Comparison of ENCODE assay signal across 11 cellular contexts in genomic region chr7:150312649-150313366, GRCh38. TPM values are rescaled to one million over a fixed set of nuclear protein-coding genes. Genes with fewer than 3 reads are reported as not detected.
DNase-seq lines count a peak whose midpoint lies in the region; ATAC-seq, FAIRE-seq and TF ChIP-seq lines count a peak whose summit lies in the region.
"Not testable (repeated sequence)": the region's sequence is repeated elsewhere in the genome, so short reads cannot be mapped to it uniquely, and the experiment has no call there.
"Had no signal": no experiment of that assay in that cellular context is flagged by ENCODE, and none has a peak within 500 bp of the region (broad histone marks: within the 10 kb centered on the region; RNA-seq: fewer than 3 reads in every experiment).

No MANE protein-coding gene starts in this region.

- not testable (repeated sequence) for BruUV-seq in MCF 10A (replicated peaks; lab: Mats Ljungman, UMichigan); HepG2 (replicated peaks; lab: Mats Ljungman, UMichigan)

- ATAC-seq in T-helper 17 cell, HepG2: not testable (repeated sequence)

- intact Hi-C loops in MCF 10A (cut with micrococcal nuclease); HepG2 (cut with micrococcal nuclease; ENCODE audit: unreplicated experiment): not testable (repeated sequence)

- not testable (repeated sequence) for H3K36me3 Mint-ChIP-seq in T-helper 17 cell (ENCODE audit: low read depth); MCF 10A (ENCODE audit: insufficient read depth, unreplicated experiment)

- peaks cover 42% of the 10 kb centered on the region for H3K4me1 ChIP-seq in HepG2 (ENCODE audit: insufficient read depth, low read length)

- H2AFZ ChIP-seq in HepG2 (ENCODE audit: low read length), result not testable (repeated sequence)

- not testable (repeated sequence) for TF ChIP-seq POLR2A in HepG2 (IDR thresholded peaks at IDR 0.05; ENCODE audit: insufficient read depth in 1 of 2, low read depth in 2 of 2, low read length in 2 of 2)

- not testable (repeated sequence) for H3K27ac ChIP-seq in HepG2 (ENCODE audit: extremely low read length, insufficient read depth, low read length)

- not testable (repeated sequence) for H3K27me3 Mint-ChIP-seq in T-helper 17 cell; MCF 10A (ENCODE audit: insufficient read depth, unreplicated experiment)

- POLR2A ChIA-PET in MCF 10A (lab: Yijun Ruan, JAX), result not testable (repeated sequence)
- POLR2A ChIA-PET in HepG2 (lab: Yijun Ruan, JAX), result interaction anchor here (2.3 kb wide), 1 partner anchor 10 kb away, joined by 13 read pairs; the partner anchor contains the start of genes ACTR3C and LRRC61

- 91% methylated on average over 7 of the region's 7 CpGs for WGBS in HepG2 (ENCODE audit: low lambda C conversion rate)

- not testable (repeated sequence) for H4K20me1 ChIP-seq in HepG2 (ENCODE audit: insufficient read depth, low read length)

- not testable (repeated sequence) for FAIRE-seq in HepG2 (lab: Jason Lieb, UNC)

- not testable (repeated sequence) for TF ChIP-seq CTCF in MCF 10A (IDR thresholded peaks at IDR 0.05; ENCODE audit: unreplicated experiment); fibroblast of pulmonary artery (IDR thresholded peaks at IDR 0.05; ENCODE audit: low read length, missing control alignments); HepG2 (CRISPR knock-in tag; IDR thresholded peaks at IDR 0.05)

- TF ChIP-seq EP300 in HepG2 (IDR thresholded peaks at IDR 0.05; ENCODE audit: low read depth in 2 of 2, low read length in 2 of 2); HepG2 (CRISPR knock-in tag; IDR thresholded peaks at IDR 0.05; ENCODE audit: borderline replicate concordance): not testable (repeated sequence)

- H3K9me3 Mint-ChIP-seq in MCF 10A (ENCODE audit: unreplicated experiment), result not testable (repeated sequence)

- not testable (repeated sequence) for H3K4me1 Mint-ChIP-seq in T-helper 17 cell
- peaks cover 20% of the 10 kb centered on the region for H3K4me1 Mint-ChIP-seq in MCF 10A (ENCODE audit: insufficient read depth, unreplicated experiment)

- in situ Hi-C loops in G401 (cut with HindIII; ENCODE audit: low sequenced_read_pairs); HepG2 (cut with HindIII; ENCODE audit: extremely low pct_ligation_motif_present, low pct_unique_long_range_greater_than_20kb): not testable (repeated sequence)

- H3K79me2 ChIP-seq in HepG2 (ENCODE audit: insufficient read depth, low read length), result not testable (repeated sequence)

- H3K9ac ChIP-seq in HepG2 (ENCODE audit: insufficient read depth, low read depth, low read length), result not testable (repeated sequence)

- H3K4me3 ChIP-seq in fibroblast of pulmonary artery (replicated peaks; ENCODE audit: low read depth, low read length); HepG2 (replicated peaks in 1 of 3; ENCODE audit: insufficient read depth in 1 of 3, low read depth in 2 of 3, low read length in 3 of 3): not testable (repeated sequence)

- not testable (repeated sequence) for H3K36me3 ChIP-seq in HepG2 (replicated peaks in 1 of 2; ENCODE audit: control insufficient read depth in 1 of 2, insufficient read depth in 2 of 2, low read length in 2 of 2)

- not testable (repeated sequence) for H3K4me2 ChIP-seq in HepG2 (ENCODE audit: low read depth, low read length)

- H3K27ac Mint-ChIP-seq in T-helper 17 cell, result peak overlapping the region; percentile 49
- H3K27ac Mint-ChIP-seq in MCF 10A (ENCODE audit: low read depth, unreplicated experiment), result not testable (repeated sequence)

- CTCF ChIA-PET in MCF 10A (lab: Yijun Ruan, JAX), result interaction anchor here (1.1 to 1.2 kb wide), 2 partner anchors 41 to 43 kb away, joined by 3 to 4 read pairs; no protein-coding TSS in a partner anchor
- CTCF ChIA-PET in HepG2 (lab: Yijun Ruan, JAX; ENCODE audit: low intra/inter-chr PET ratio, low total read pairs), result not testable (repeated sequence)

- not testable (repeated sequence) for H3K27me3 ChIP-seq in HepG2 (ENCODE audit: control insufficient read depth in 1 of 2, insufficient read depth in 2 of 2, low read length in 2 of 2)

- not testable (repeated sequence) for TF ChIP-seq RAD21 in HepG2 (CRISPR knock-in tag; IDR thresholded peaks at IDR 0.05)

- DNase-seq in G401 (ENCODE audit: low spot score), result peak; percentile 32
- DNase-seq in HUDEP-2 (lab: John Stamatoyannopoulos, UW; ENCODE audit: unreplicated experiment in 76 of 76), result peak in 49 of 76 experiments; percentile 3 to 78 (median 31)
- DNase-seq in OCI-M1 (lab: John Stamatoyannopoulos, UW), result peak; percentile 85
- not testable (repeated sequence) for DNase-seq in T-helper 17 cell
- peak; percentile 38 for DNase-seq in MCF 10A (ENCODE audit: unreplicated experiment)
- DNase-seq in fibroblast of pulmonary artery (ENCODE audit: low read depth), result peak; percentile 48
- DNase-seq in HepG2 (ENCODE audit: low spot score), result peak; percentile 71
- DNase-seq in stromal cell of bone marrow (ENCODE audit: low read depth), result peak; percentile 9

- H3K9me3 ChIP-seq in T-helper 17 cell (ENCODE audit: control insufficient read depth, low read length, poor library complexity, severe bottlenecking); HepG2 (ENCODE audit: low read length): not testable (repeated sequence)

- not testable (repeated sequence) for H3K4me3 Mint-ChIP-seq in T-helper 17 cell; MCF 10A (ENCODE audit: unreplicated experiment)

RNA-seq across cellular contexts. Expression of gene LRRC61, which starts 10.3 kb away (rescaled TPM):
- 3.3 TPM in 1 of 2 replicates, not detected in the other for total RNA-seq in G401 (2014; rRNA removed; shearing (Covaris generic))
- 1 to 10 TPM; 6.4 to 6.9 TPM for total RNA-seq in T-helper 17 cell
- total RNA-seq in MCF 10A (2022), result 8.4 and 10.1 TPM in 2 replicates
- total RNA-seq in HepG2 (2016; rRNA removed; fragmentation: Illumina TruSeq; extraction: Trizol), result 34.8 and 38.4 TPM in 2 replicates
- 10.3 and 10.8 TPM in 2 replicates for total RNA-seq in HepG2 (2016; cell fraction: cytosol; rRNA removed; fragmentation: Illumina TruSeq; extraction: Trizol; ENCODE audit: low read depth)
- total RNA-seq in HepG2 (2016; cell fraction: insoluble cytoplasmic fraction; rRNA removed; fragmentation: Illumina TruSeq; extraction: Trizol), result 30.5 and 35.2 TPM in 2 replicates
- 34.2 and 36.9 TPM in 2 replicates for total RNA-seq in HepG2 (2016; cell fraction: membrane; rRNA removed; fragmentation: Illumina TruSeq; extraction: Trizol)
- 25.0 and 31.2 TPM in 2 replicates for total RNA-seq in HepG2 (2016; cell fraction: nucleus; rRNA removed; fragmentation: Illumina TruSeq; extraction: Trizol)
- 33.0 and 42.2 TPM in 2 replicates for polyA plus RNA-seq in HepG2 (2011; rRNA removed)
- polyA plus RNA-seq in HepG2 (2011; cell fraction: cytosol; rRNA removed), result 34.7 and 58.3 TPM in 2 replicates
- polyA plus RNA-seq in HepG2 (2011; cell fraction: nucleus; rRNA removed), result 25.0 and 33.0 TPM in 2 replicates
- polyA plus RNA-seq in HepG2 (2012), result 22.2 and 36.3 TPM in 2 replicates
- polyA plus RNA-seq in HepG2 (2016; cell fraction: cytosol; fragmentation: Illumina TruSeq; extraction: Trizol; ENCODE audit: low read depth), result 19.9 and 25.0 TPM in 2 replicates
- 36.4 and 46.3 TPM in 2 replicates for polyA plus RNA-seq in HepG2 (2016; cell fraction: insoluble cytoplasmic fraction; fragmentation: Illumina TruSeq; extraction: Trizol; ENCODE audit: low read depth)
- 41.1 and 42.5 TPM in 2 replicates for polyA plus RNA-seq in HepG2 (2016; cell fraction: membrane; fragmentation: Illumina TruSeq; extraction: Trizol; ENCODE audit: low read depth)
- polyA plus RNA-seq in HepG2 (2016; cell fraction: nucleus; fragmentation: Illumina TruSeq; extraction: Trizol; ENCODE audit: insufficient read depth, low read depth), result 34.8 and 36.2 TPM in 2 replicates
- polyA minus RNA-seq in HepG2 (2011; rRNA and poly(A)+ RNA removed; ENCODE audit: low replicate concordance), result 45.8 and 71.1 TPM in 2 replicates
- polyA minus RNA-seq in HepG2 (2011; cell fraction: cytosol; rRNA and poly(A)+ RNA removed), result 33.7 and 34.5 TPM in 2 replicates
- 13.3 and 15.4 TPM in 2 replicates for polyA minus RNA-seq in HepG2 (2011; cell fraction: nucleus; rRNA and poly(A)+ RNA removed)

RNA-seq across cellular contexts. Expression of gene ACTR3C, which starts 10.5 kb away (rescaled TPM):
- total RNA-seq in G401 (2014; rRNA removed; shearing (Covaris generic)), result 0.68 and 0.98 TPM in 2 replicates
- total RNA-seq in T-helper 17 cell, result 10 to 100 TPM in 1 of 2 donors, 1 to 10 TPM in 1; 6.0 to 10.2 TPM
- total RNA-seq in MCF 10A (2022), result 3.5 and 3.6 TPM in 2 replicates
- 4.1 and 7.5 TPM in 2 replicates for total RNA-seq in HepG2 (2016; rRNA removed; fragmentation: Illumina TruSeq; extraction: Trizol)
- total RNA-seq in HepG2 (2016; cell fraction: cytosol; rRNA removed; fragmentation: Illumina TruSeq; extraction: Trizol; ENCODE audit: low read depth), result 7.2 and 7.8 TPM in 2 replicates
- 3.7 and 6.7 TPM in 2 replicates for total RNA-seq in HepG2 (2016; cell fraction: insoluble cytoplasmic fraction; rRNA removed; fragmentation: Illumina TruSeq; extraction: Trizol)
- total RNA-seq in HepG2 (2016; cell fraction: membrane; rRNA removed; fragmentation: Illumina TruSeq; extraction: Trizol), result 4.8 and 5.6 TPM in 2 replicates
- 17.1 and 19.7 TPM in 2 replicates for total RNA-seq in HepG2 (2016; cell fraction: nucleus; rRNA removed; fragmentation: Illumina TruSeq; extraction: Trizol)
- polyA plus RNA-seq in HepG2 (2011; rRNA removed), result 3.2 and 3.8 TPM in 2 replicates
- 2.5 and 2.7 TPM in 2 replicates for polyA plus RNA-seq in HepG2 (2011; cell fraction: cytosol; rRNA removed)
- 4.0 and 4.3 TPM in 2 replicates for polyA plus RNA-seq in HepG2 (2011; cell fraction: nucleus; rRNA removed)
- 1.2 and 1.4 TPM in 2 replicates for polyA plus RNA-seq in HepG2 (2012)
- 0.95 and 2.7 TPM in 2 replicates for polyA plus RNA-seq in HepG2 (2016; cell fraction: cytosol; fragmentation: Illumina TruSeq; extraction: Trizol; ENCODE audit: low read depth)
- polyA plus RNA-seq in HepG2 (2016; cell fraction: insoluble cytoplasmic fraction; fragmentation: Illumina TruSeq; extraction: Trizol; ENCODE audit: low read depth), result 1.9 and 3.9 TPM in 2 replicates
- polyA plus RNA-seq in HepG2 (2016; cell fraction: membrane; fragmentation: Illumina TruSeq; extraction: Trizol; ENCODE audit: low read depth), result 1.4 and 1.6 TPM in 2 replicates
- 4.9 and 8.0 TPM in 2 replicates for polyA plus RNA-seq in HepG2 (2016; cell fraction: nucleus; fragmentation: Illumina TruSeq; extraction: Trizol; ENCODE audit: insufficient read depth, low read depth)
- polyA minus RNA-seq in HepG2 (2011; rRNA and poly(A)+ RNA removed; ENCODE audit: low replicate concordance), result 10.0 and 39.9 TPM in 2 replicates
- polyA minus RNA-seq in HepG2 (2011; cell fraction: cytosol; rRNA and poly(A)+ RNA removed), result 2.6 and 3.3 TPM in 2 replicates
- polyA minus RNA-seq in HepG2 (2011; cell fraction: nucleus; rRNA and poly(A)+ RNA removed), result 44.3 and 59.4 TPM in 2 replicates

RNA-seq across cellular contexts. Expression of gene RARRES2, which starts 28.6 kb away (rescaled TPM):
- 5.0 and 5.9 TPM in 2 replicates for total RNA-seq in G401 (2014; rRNA removed; shearing (Covaris generic))
- total RNA-seq in T-helper 17 cell (not detected), MCF 10A (2022) (not detected in 2 replicates), HepG2 (2016; rRNA removed; fragmentation: Illumina TruSeq; extraction: Trizol) (94.6 and 172 TPM in 2 replicates)
- total RNA-seq in HepG2 (2016; cell fraction: cytosol; rRNA removed; fragmentation: Illumina TruSeq; extraction: Trizol; ENCODE audit: low read depth), result 63.6 and 75.7 TPM in 2 replicates
- 93.3 and 178 TPM in 2 replicates for total RNA-seq in HepG2 (2016; cell fraction: insoluble cytoplasmic fraction; rRNA removed; fragmentation: Illumina TruSeq; extraction: Trizol)
- total RNA-seq in HepG2 (2016; cell fraction: membrane; rRNA removed; fragmentation: Illumina TruSeq; extraction: Trizol), result 68.9 and 86.6 TPM in 2 replicates
- 126 and 156 TPM in 2 replicates for total RNA-seq in HepG2 (2016; cell fraction: nucleus; rRNA removed; fragmentation: Illumina TruSeq; extraction: Trizol)
- 134 and 157 TPM in 2 replicates for polyA plus RNA-seq in HepG2 (2011; rRNA removed)
- 197 and 233 TPM in 2 replicates for polyA plus RNA-seq in HepG2 (2011; cell fraction: cytosol; rRNA removed)
- polyA plus RNA-seq in HepG2 (2011; cell fraction: nucleus; rRNA removed), result 164 and 202 TPM in 2 replicates
- polyA plus RNA-seq in HepG2 (2012), result 37.9 and 77.4 TPM in 2 replicates
- polyA plus RNA-seq in HepG2 (2016; cell fraction: cytosol; fragmentation: Illumina TruSeq; extraction: Trizol; ENCODE audit: low read depth), result 96.7 and 115 TPM in 2 replicates
- polyA plus RNA-seq in HepG2 (2016; cell fraction: insoluble cytoplasmic fraction; fragmentation: Illumina TruSeq; extraction: Trizol; ENCODE audit: low read depth), result 134 and 138 TPM in 2 replicates
- polyA plus RNA-seq in HepG2 (2016; cell fraction: membrane; fragmentation: Illumina TruSeq; extraction: Trizol; ENCODE audit: low read depth), result 82.1 and 99.5 TPM in 2 replicates
- 420 and 455 TPM in 2 replicates for polyA plus RNA-seq in HepG2 (2016; cell fraction: nucleus; fragmentation: Illumina TruSeq; extraction: Trizol; ENCODE audit: insufficient read depth, low read depth)
- 22.1 TPM in 1 of 2 replicates, not detected in the other for polyA minus RNA-seq in HepG2 (2011; rRNA and poly(A)+ RNA removed; ENCODE audit: low replicate concordance)
- polyA minus RNA-seq in HepG2 (2011; cell fraction: cytosol; rRNA and poly(A)+ RNA removed), result 17.4 and 20.0 TPM in 2 replicates
- polyA minus RNA-seq in HepG2 (2011; cell fraction: nucleus; rRNA and poly(A)+ RNA removed), result 6.1 and 7.3 TPM in 2 replicates
- total RNA-seq: activated CD4-positive, alpha-beta T cell treated with anti-CD3 and anti-CD28 coated beads, Interleukin-2, amount 10 ng/mL, durations not matched to agents 7 days and 5 days; activated naive CD8-positive, alpha-beta T cell treated with anti-CD3 and anti-CD28 coated beads, Interleukin-2, amount 10 ng/mL, durations not matched to agents 7 days and 5 days had no signal
- polyA plus RNA-seq: naive thymus-derived CD8-positive, alpha-beta T cell had no signal

RNA-seq across cellular contexts. Expression of gene REPIN1, which starts 55.8 kb away (rescaled TPM):
- 266 and 278 TPM in 2 replicates for total RNA-seq in G401 (2014; rRNA removed; shearing (Covaris generic))
- total RNA-seq in T-helper 17 cell (10 to 100 TPM; 43.0 to 49.8 TPM), MCF 10A (2022) (80.8 and 83.0 TPM in 2 replicates), HepG2 (2016; rRNA removed; fragmentation: Illumina TruSeq; extraction: Trizol) (86.4 and 108 TPM in 2 replicates)
- 34.3 and 36.1 TPM in 2 replicates for total RNA-seq in HepG2 (2016; cell fraction: cytosol; rRNA removed; fragmentation: Illumina TruSeq; extraction: Trizol; ENCODE audit: low read depth)
- 77.5 and 106 TPM in 2 replicates for total RNA-seq in HepG2 (2016; cell fraction: insoluble cytoplasmic fraction; rRNA removed; fragmentation: Illumina TruSeq; extraction: Trizol)
- 112 and 119 TPM in 2 replicates for total RNA-seq in HepG2 (2016; cell fraction: membrane; rRNA removed; fragmentation: Illumina TruSeq; extraction: Trizol)
- total RNA-seq in HepG2 (2016; cell fraction: nucleus; rRNA removed; fragmentation: Illumina TruSeq; extraction: Trizol), result 81.1 and 91.5 TPM in 2 replicates
- 69.9 and 87.9 TPM in 2 replicates for polyA plus RNA-seq in HepG2 (2011; rRNA removed)
- 58.9 and 82.1 TPM in 2 replicates for polyA plus RNA-seq in HepG2 (2011; cell fraction: cytosol; rRNA removed)
- polyA plus RNA-seq in HepG2 (2011; cell fraction: nucleus; rRNA removed), result 189 and 195 TPM in 2 replicates
- polyA plus RNA-seq in HepG2 (2012), result 52.5 and 64.7 TPM in 2 replicates
- polyA plus RNA-seq in HepG2 (2016; cell fraction: cytosol; fragmentation: Illumina TruSeq; extraction: Trizol; ENCODE audit: low read depth), result 22.0 and 24.7 TPM in 2 replicates
- 82.2 and 105 TPM in 2 replicates for polyA plus RNA-seq in HepG2 (2016; cell fraction: insoluble cytoplasmic fraction; fragmentation: Illumina TruSeq; extraction: Trizol; ENCODE audit: low read depth)
- polyA plus RNA-seq in HepG2 (2016; cell fraction: membrane; fragmentation: Illumina TruSeq; extraction: Trizol; ENCODE audit: low read depth), result 77.8 and 77.9 TPM in 2 replicates
- 138 and 155 TPM in 2 replicates for polyA plus RNA-seq in HepG2 (2016; cell fraction: nucleus; fragmentation: Illumina TruSeq; extraction: Trizol; ENCODE audit: insufficient read depth, low read depth)
- 81.7 and 98.0 TPM in 2 replicates for polyA minus RNA-seq in HepG2 (2011; rRNA and poly(A)+ RNA removed; ENCODE audit: low replicate concordance)
- polyA minus RNA-seq in HepG2 (2011; cell fraction: cytosol; rRNA and poly(A)+ RNA removed), result 35.3 and 35.6 TPM in 2 replicates
- polyA minus RNA-seq in HepG2 (2011; cell fraction: nucleus; rRNA and poly(A)+ RNA removed), result 50.5 and 54.6 TPM in 2 replicates
